In genomic region chr1:25669781-25670567, GRCh38 we compare ENCODE assay signal across 23 cellular contexts.
"Had no signal": no experiment of that assay in that cellular context is flagged by ENCODE, and none has a peak within 500 bp of the region (broad histone marks: within the 10 kb centered on the region; RNA-seq: fewer than 3 reads in every experiment).

No MANE protein-coding gene starts in this region.

- H3K27ac Mint-ChIP-seq: stimulated activated memory B cell treated with anti-CD40 and anti-IgM and Interleukin-4, amounts not matched to agents 10 μg/mL and 1 μg/mL and 100 μg/mL, for 72 hours had no signal

- H3K9me2 ChIP-seq: SK-N-SH had no signal

- ATAC-seq: esophagus mucosa; gastrocnemius medialis; left ventricle myocardium superior; mucosa of descending colon; stimulated activated memory B cell treated with anti-CD40 and anti-IgM and Interleukin-4, amounts not matched to agents 10 μg/mL and 1 μg/mL and 100 μg/mL, for 72 hours had no signal

- H3K4me3 ChIP-seq: ascending aorta, gastrocnemius medialis, mucosa of descending colon, sigmoid colon, spleen, thoracic aorta had no signal

- DNase-seq: activated CD4-positive, alpha-beta T cell treated with anti-CD3 and anti-CD28 coated beads, Interleukin-2, amount 50 U/mL, for 1 hour; activated CD4-positive, CD25-positive, alpha-beta regulatory T cell treated with anti-CD3 and anti-CD28 coated beads, Interleukin-2, amount 50 U/mL, for 72 hours; activated CD8-positive, alpha-beta memory T cell treated with anti-CD3 and anti-CD28 coated beads, Interleukin-2, amount 50 U/mL, for 48 hours; activated gamma-delta T cell treated with Interleukin-2 at 50 U/mL for 16 hours; activated T-cell treated with anti-CD3 and anti-CD28 coated beads, Interleukin-2, amount 50 U/mL, for 48 hours; cerebellar nuclear complex; effector CD8-positive, alpha-beta T cell; gastrocnemius medialis; head of caudate nucleus; left ventricle myocardium superior; mucosa of descending colon; naive B cell; sigmoid colon; SK-N-SH; stimulated activated CD4-positive, alpha-beta T cell treated with anti-CD3 and anti-CD28 coated beads, Interleukin-4, amount 100 ng/mL, for 4 hours; T-helper 1 cell; T1000 had no signal

- H3K4me1 Mint-ChIP-seq: naive B cell; stimulated activated memory B cell treated with anti-CD40 and anti-IgM and Interleukin-4, amounts not matched to agents 10 μg/mL and 1 μg/mL and 100 μg/mL, for 72 hours had no signal

- H3K4me3 Mint-ChIP-seq: naive B cell; stimulated activated memory B cell treated with anti-CD40 and anti-IgM and Interleukin-4, amounts not matched to agents 10 μg/mL and 1 μg/mL and 100 μg/mL, for 72 hours had no signal

- H3K4me2 ChIP-seq: SK-N-SH had no signal

- H3K4me1 ChIP-seq: ascending aorta, gastrocnemius medialis, parathyroid adenoma had no signal

- H3K9me3 ChIP-seq: ascending aorta, gastrocnemius medialis, mucosa of descending colon, sigmoid colon, SK-N-SH, spleen, thoracic aorta had no signal

- H3K27ac ChIP-seq: ascending aorta, gastrocnemius medialis, parathyroid adenoma, thoracic aorta had no signal

- H3K36me3 ChIP-seq: ascending aorta, gastrocnemius medialis, sigmoid colon, spleen, thoracic aorta had no signal

- H3K27me3 ChIP-seq: ascending aorta, gastrocnemius medialis, sigmoid colon, spleen had no signal

- H2AFZ ChIP-seq: parathyroid adenoma had no signal
